In genomic region chr1:144913977-144914734, GRCh38 we compare ENCODE assay signal across 8 cellular contexts.
DNase-seq lines count a peak whose midpoint lies in the region; ATAC-seq and TF ChIP-seq lines count a peak whose summit lies in the region.
"Not testable (repeated sequence)": the region's sequence is repeated elsewhere in the genome, so short reads cannot be mapped to it uniquely, and the experiment has no call there.

No MANE protein-coding gene starts in this region.

- not testable (repeated sequence) for TF ChIP-seq CTCF in DND-41 (IDR thresholded peaks at IDR 0.05; ENCODE audit: borderline replicate concordance, extremely low read depth, low read length, poor library complexity, severe bottlenecking); activated CD8-positive, alpha-beta T cell treated with anti-CD3 and anti-CD28 coated beads for 36 hours (IDR thresholded peaks at IDR 0.05)
- TF ChIP-seq CTCF in MCF 10A (IDR thresholded peaks at IDR 0.05; ENCODE audit: unreplicated experiment) (peak; percentile 20), osteocyte (IDR thresholded peaks at IDR 0.05) (peak; percentile 24)

- CTCF ChIA-PET in activated CD8-positive, alpha-beta T cell treated with anti-CD3 and anti-CD28 coated beads for 36 hours (lab: Charles Lee); MCF 10A (lab: Yijun Ruan, JAX): not testable (repeated sequence)

- POLR2A ChIA-PET in activated CD8-positive, alpha-beta T cell treated with anti-CD3 and anti-CD28 coated beads for 36 hours (lab: Charles Lee); MCF 10A (lab: Yijun Ruan, JAX): not testable (repeated sequence)

- ATAC-seq in DND-41 (ENCODE audit: insufficient read depth, low read depth): peak; percentile 76
- peak; percentile 56 for ATAC-seq in GM21390 (IDR thresholded peaks at IDR 0.05; ENCODE audit: unreplicated experiment)
- peak; percentile 60 for ATAC-seq in HG02678 (IDR thresholded peaks at IDR 0.05; ENCODE audit: unreplicated experiment)
- peak; percentile 66 for ATAC-seq in HG03442 (IDR thresholded peaks at IDR 0.05; ENCODE audit: unreplicated experiment)
- peak; percentile 64 for ATAC-seq in activated CD8-positive, alpha-beta T cell treated with anti-CD3 and anti-CD28 coated beads for 36 hours

- H3K4me3 ChIP-seq in DND-41 (ENCODE audit: low read depth in 1 of 2, low read length in 2 of 2): not testable (repeated sequence)

- intact Hi-C loops in activated CD8-positive, alpha-beta T cell treated with anti-CD3 and anti-CD28 coated beads for 36 hours (cut with micrococcal nuclease); MCF 10A (cut with micrococcal nuclease): not testable (repeated sequence)

- not testable (repeated sequence) for BruUV-seq in MCF 10A (replicated peaks; lab: Mats Ljungman, UMichigan)

- DNase-seq in DND-41; activated CD8-positive, alpha-beta T cell treated with anti-CD3 and anti-CD28 coated beads for 36 hours; MCF 10A (ENCODE audit: unreplicated experiment); osteocyte (ENCODE audit: extremely low spot score, unreplicated experiment): not testable (repeated sequence)
- peak; percentile 13 to 19 (median 19) for DNase-seq in immature natural killer cell

- not testable (repeated sequence) for H2AFZ ChIP-seq in DND-41 (ENCODE audit: low read depth, low read length)

- not testable (repeated sequence) for H4K20me1 ChIP-seq in DND-41 (ENCODE audit: insufficient read depth, low read length)

- H3K27me3 ChIP-seq in DND-41 (ENCODE audit: insufficient read depth, low read length, poor library complexity): not testable (repeated sequence)

- not testable (repeated sequence) for H3K9me3 ChIP-seq in DND-41 (ENCODE audit: insufficient read depth, low read length, severe bottlenecking)

- H3K4me2 ChIP-seq in DND-41 (ENCODE audit: insufficient read depth, low read length): not testable (repeated sequence)

- H3K27ac ChIP-seq in DND-41 (ENCODE audit: low read length): not testable (repeated sequence)

- not testable (repeated sequence) for H3K36me3 Mint-ChIP-seq in activated CD8-positive, alpha-beta T cell treated with anti-CD3 and anti-CD28 coated beads for 36 hours (ENCODE audit: low read depth); MCF 10A (ENCODE audit: insufficient read depth, unreplicated experiment); immature natural killer cell; osteocyte (ENCODE audit: unreplicated experiment)

- not testable (repeated sequence) for H3K4me1 ChIP-seq in DND-41 (ENCODE audit: insufficient read depth, low read length)

- H3K4me1 Mint-ChIP-seq in activated CD8-positive, alpha-beta T cell treated with anti-CD3 and anti-CD28 coated beads for 36 hours (ENCODE audit: low read depth); MCF 10A (ENCODE audit: insufficient read depth, unreplicated experiment); immature natural killer cell; osteocyte (ENCODE audit: unreplicated experiment): not testable (repeated sequence)

- H3K9me3 Mint-ChIP-seq in activated CD8-positive, alpha-beta T cell treated with anti-CD3 and anti-CD28 coated beads for 36 hours; MCF 10A (ENCODE audit: unreplicated experiment); immature natural killer cell; osteocyte (ENCODE audit: unreplicated experiment): not testable (repeated sequence)

- H3K79me2 ChIP-seq in DND-41 (ENCODE audit: insufficient read depth, low read length): not testable (repeated sequence)

- H3K27ac Mint-ChIP-seq in activated CD8-positive, alpha-beta T cell treated with anti-CD3 and anti-CD28 coated beads for 36 hours; MCF 10A (ENCODE audit: low read depth, unreplicated experiment); immature natural killer cell; osteocyte (ENCODE audit: unreplicated experiment): not testable (repeated sequence)

- H3K27me3 Mint-ChIP-seq in activated CD8-positive, alpha-beta T cell treated with anti-CD3 and anti-CD28 coated beads for 36 hours; MCF 10A (ENCODE audit: insufficient read depth, unreplicated experiment); immature natural killer cell (ENCODE audit: low read depth in 3 of 3); osteocyte (ENCODE audit: unreplicated experiment): not testable (repeated sequence)

- H3K4me3 Mint-ChIP-seq in activated CD8-positive, alpha-beta T cell treated with anti-CD3 and anti-CD28 coated beads for 36 hours; MCF 10A (ENCODE audit: unreplicated experiment); immature natural killer cell; osteocyte (ENCODE audit: unreplicated experiment): not testable (repeated sequence)

- H3K36me3 ChIP-seq in DND-41 (ENCODE audit: insufficient read depth, low read length): not testable (repeated sequence)

- H3K9ac ChIP-seq in DND-41 (ENCODE audit: low read depth, low read length): not testable (repeated sequence)
